In genomic region chr9:108762348-108763055, GRCh38 we compare ENCODE assay signal across 5 cellular contexts.
"Had no signal": no experiment of that assay in that cellular context is flagged by ENCODE, and none has a peak within 500 bp of the region (broad histone marks: within the 10 kb centered on the region; RNA-seq: fewer than 3 reads in every experiment).

No MANE protein-coding gene starts in this region.

- DNase-seq: effector CD4-positive, alpha-beta T cell; stimulated activated naive CD4-positive, alpha-beta T cell treated with Interleukin-2 at 50 U/mL for 16 hours had no signal

- H3K36me3 ChIP-seq: heart left ventricle had no signal

- H3K9me3 ChIP-seq: heart left ventricle had no signal

- H3K27ac ChIP-seq: coronary artery, heart left ventricle had no signal

- H3K27me3 ChIP-seq: heart left ventricle had no signal

- H3K4me3 ChIP-seq: coronary artery, heart left ventricle, lung had no signal
